ENCODE assay signal across 37 cellular contexts in the genomic region with DNA sequence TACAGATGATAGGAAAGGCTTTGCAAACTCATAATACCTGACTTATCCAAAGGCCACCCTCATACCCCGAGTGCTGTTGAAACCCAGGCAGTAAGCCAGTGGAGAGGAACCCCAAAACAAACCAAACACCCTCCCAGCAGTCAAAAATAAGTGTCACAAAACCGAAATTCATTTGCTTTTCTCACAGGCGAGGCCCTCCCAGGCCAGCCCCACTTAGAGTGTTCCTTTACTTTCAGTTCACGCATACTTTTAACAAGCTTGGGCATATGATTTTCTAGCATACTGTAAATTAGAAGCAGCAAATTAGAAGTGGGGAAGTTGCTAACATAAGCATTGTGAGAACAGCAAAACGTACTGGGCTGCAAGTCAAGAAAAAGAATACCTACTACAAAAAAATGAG. TPM values are rescaled to one million over a fixed set of nuclear protein-coding genes. Genes with fewer than 3 reads are reported as not detected.
"Had no signal": no experiment of that assay in that cellular context is flagged by ENCODE, and none has a peak within 500 bp of the region (broad histone marks: within the 10 kb centered on the region; RNA-seq: fewer than 3 reads in every experiment).

No MANE protein-coding gene starts in this region.

- H3K4me3 ChIP-seq: adrenal gland, PC-9 had no signal

- H3K9me3 Mint-ChIP-seq: activated CD4-positive, alpha-beta T cell treated with anti-CD3 and anti-CD28 coated beads, Interleukin-2, amount 10 ng/mL, durations not matched to agents 7 days and 5 days; activated naive CD4-positive, alpha-beta T cell treated with anti-CD3 and anti-CD28 coated beads for 36 hours; activated naive CD4-positive, alpha-beta T cell treated with anti-CD3 and anti-CD28 coated beads, Interleukin-2, amount 50 U/mL, for 72 hours; activated T-cell treated with anti-CD3 and anti-CD28 coated beads, Interleukin-2, amount 50 U/mL, for 4 hours; activated T-helper 1 cell treated with anti-CD3 and anti-CD28 coated beads, Interleukin-12 subunit alpha, Interleukin-12 subunit beta, Interleukin-2, Interleukin-4 antibody, amounts not matched to agents 30 ng/mL and 10 ng/mL and 1 ng/mL, durations not matched to agents 14 hours and 24 hours and 36 hours had no signal

- H3K27ac ChIP-seq: adrenal gland, PC-9, RWPE1, WERI-Rb-1 had no signal

- H3K27me3 Mint-ChIP-seq: activated CD4-positive, alpha-beta T cell treated with anti-CD3 and anti-CD28 coated beads, Interleukin-2, amount 10 ng/mL, durations not matched to agents 7 days and 5 days; brain had no signal

- H3K4me1 Mint-ChIP-seq: activated CD4-positive, alpha-beta T cell treated with anti-CD3 and anti-CD28 coated beads, Interleukin-2, amount 10 ng/mL, durations not matched to agents 7 days and 5 days had no signal

- H3K4me1 ChIP-seq: adrenal gland had no signal

- FAIRE-seq: bronchial epithelial cell, RCC 7860 had no signal

- H2AFZ ChIP-seq: PC-9 had no signal

- H3K36me3 ChIP-seq: adrenal gland, WERI-Rb-1 had no signal

- H3K4me2 ChIP-seq: PC-9 had no signal

- H3K27ac Mint-ChIP-seq: activated CD4-positive, alpha-beta T cell treated with anti-CD3 and anti-CD28 coated beads, Interleukin-2, amount 10 ng/mL, durations not matched to agents 7 days and 5 days; activated naive CD4-positive, alpha-beta T cell treated with anti-CD3 and anti-CD28 coated beads for 36 hours; activated naive CD4-positive, alpha-beta T cell treated with anti-CD3 and anti-CD28 coated beads, Interleukin-2, amount 50 U/mL, for 72 hours; activated T-helper 1 cell treated with anti-CD3 and anti-CD28 coated beads, Interleukin-12 subunit alpha, Interleukin-12 subunit beta, Interleukin-2, Interleukin-4 antibody, amounts not matched to agents 30 ng/mL and 10 ng/mL and 1 ng/mL, durations not matched to agents 14 hours and 24 hours and 36 hours; brain had no signal

- ATAC-seq: activated naive CD4-positive, alpha-beta T cell treated with anti-CD3 and anti-CD28 coated beads, Interleukin-2, amount 50 U/mL, for 72 hours; activated T-cell treated with anti-CD3 and anti-CD28 coated beads, Interleukin-2, amount 50 U/mL, for 4 hours; Right ventricle myocardium inferior had no signal

- H3K4me3 Mint-ChIP-seq: activated CD4-positive, alpha-beta T cell treated with anti-CD3 and anti-CD28 coated beads, Interleukin-2, amount 10 ng/mL, durations not matched to agents 7 days and 5 days; activated naive CD4-positive, alpha-beta T cell treated with anti-CD3 and anti-CD28 coated beads for 36 hours; activated T-cell treated with anti-CD3 and anti-CD28 coated beads, Interleukin-2, amount 50 U/mL, for 4 hours; activated T-helper 1 cell treated with anti-CD3 and anti-CD28 coated beads, Interleukin-12 subunit alpha, Interleukin-12 subunit beta, Interleukin-2, Interleukin-4 antibody, amounts not matched to agents 30 ng/mL and 10 ng/mL and 1 ng/mL, durations not matched to agents 14 hours and 24 hours and 36 hours; brain had no signal

- H3K9me3 ChIP-seq: adrenal gland had no signal

- H3K36me3 Mint-ChIP-seq: activated naive CD4-positive, alpha-beta T cell treated with anti-CD3 and anti-CD28 coated beads, Interleukin-2, amount 50 U/mL, for 72 hours; brain had no signal

- DNase-seq: activated CD4-positive, alpha-beta T cell treated with anti-CD3 and anti-CD28 coated beads, Interleukin-2, amount 10 ng/mL, durations not matched to agents 7 days and 5 days; activated CD4-positive, alpha-beta T cell treated with anti-CD3 and anti-CD28 coated beads, Interleukin-2, amount 50 U/mL, for 48 hours; activated CD4-positive, CD25-positive, alpha-beta regulatory T cell; activated CD8-positive, alpha-beta memory T cell treated with anti-CD3 and anti-CD28 coated beads, Interleukin-2, amount 50 U/mL, for 4 hours; activated gamma-delta T cell treated with Interleukin-2 at 50 U/mL for 16 hours; activated naive CD4-positive, alpha-beta T cell treated with anti-CD3 and anti-CD28 coated beads for 36 hours; activated T-cell treated with anti-CD3 and anti-CD28 coated beads for 4 hours; activated T-cell treated with anti-CD3 and anti-CD28 coated beads, Interleukin-2, amount 50 U/mL, for 4 hours; adrenal gland; caudate nucleus; cerebellar nuclear complex; cortex of kidney; NCI-H1048; NCI-H1105 treated with DMSO at 0.1 percent for 48 hours; NCI-H146; NCI-H187; NCI-H2029 treated with DMSO at 0.1 percent for 48 hours; NCI-H2107; NCI-H2171; NCI-H510A; NCI-H526; NCI-H748 treated with DMSO at 0.1 percent for 48 hours; PC-9; SW 1271; T1000; WERI-Rb-1 had no signal

RNA-seq across cellular contexts. Expression of a gene that starts 2.5 kb away (rescaled TPM):
- total RNA-seq: activated CD4-positive, alpha-beta T cell treated with anti-CD3 and anti-CD28 coated beads, Interleukin-2, amount 10 ng/mL, durations not matched to agents 7 days and 5 days; activated naive CD4-positive, alpha-beta T cell treated with anti-CD3 and anti-CD28 coated beads for 36 hours; activated naive CD4-positive, alpha-beta T cell treated with anti-CD3 and anti-CD28 coated beads, Interleukin-2, amount 50 U/mL, for 72 hours; activated T-cell treated with anti-CD3 and anti-CD28 coated beads, Interleukin-2, amount 50 U/mL, for 4 hours; activated T-helper 1 cell treated with anti-CD3 and anti-CD28 coated beads, Interleukin-12 subunit alpha, Interleukin-12 subunit beta, Interleukin-2, Interleukin-4 antibody, amounts not matched to agents 30 ng/mL and 10 ng/mL and 1 ng/mL, durations not matched to agents 14 hours and 24 hours and 36 hours; adrenal gland; bronchial epithelial cell; MCF 10A; OCI-LY7; PC-9; Right ventricle myocardium inferior; T-helper 1 cell treated with Interleukin-12 subunit alpha and Interleukin-12 subunit beta and Interleukin-4 antibody, amounts not matched to agents 30 ng/mL and 1 ng/mL, for 36 hours; T-helper 2 cell treated with Interferon-gamma antibody and Interleukin-4, amounts not matched to agents 100 ng/mL and 5 ng/mL, for 36 hours had no signal
- polyA plus RNA-seq: adrenal gland had no signal
